ENCODE assay signal across 1 cellular context in genomic region chr10:17643755-17644484, GRCh38.
TF ChIP-seq lines count a peak whose summit lies in the region.

STAM (plus strand) TSS chr10:17644151; CDS start chr10:17644340, 189 bp downstream.

TF ChIP-seq in GM12878, 131 proteins besides CTCF, POLR2A, EP300 and RAD21 (continued from another document and continues in another):
- peak; percentile 28 for TF ChIP-seq SIX5 (IDR thresholded peaks at IDR 0.05; ENCODE audit: low read depth, low read length, severe bottlenecking)
- TF ChIP-seq POU2F2 (IDR thresholded peaks at IDR 0.05; ENCODE audit: borderline replicate concordance, low read depth, low read length) = peak; percentile 49; the same call in 2 of the 3 replicates
- TF ChIP-seq CREM (IDR thresholded peaks at IDR 0.05; ENCODE audit: low read depth) = peak; percentile 48; the same call in 1 of the 2 replicates
- peak; percentile 25; the same call in 1 of the 2 replicates for TF ChIP-seq PAX5 (IDR thresholded peaks at IDR 0.05; ENCODE audit: borderline replicate concordance, low read depth, low read length)
- TF ChIP-seq IRF3 (IDR thresholded peaks at IDR 0.05) = no peak
- peak; percentile 42; the same call in 1 of the 2 replicates for TF ChIP-seq MLLT1 (IDR thresholded peaks at IDR 0.05)
- no peak for TF ChIP-seq RFX5 (IDR thresholded peaks at IDR 0.05; ENCODE audit: low read depth, low read length)
- peak; percentile 69 for TF ChIP-seq HCFC1 (IDR thresholded peaks at IDR 0.05; ENCODE audit: low read length)
- TF ChIP-seq MYC (IDR thresholded peaks at IDR 0.05; ENCODE audit: insufficient read depth, insufficient read length, insufficient replicate concordance, low read length, severe bottlenecking) = peak; percentile 86
- TF ChIP-seq ZNF217 (IDR thresholded peaks at IDR 0.05) = no peak
- TF ChIP-seq NKRF (conservative IDR thresholded peaks at IDR 0.05) = peak; percentile 80
- TF ChIP-seq PML (IDR thresholded peaks at IDR 0.05; ENCODE audit: low read length) = peak; percentile 92
- 0 out of 2 replicates have a peak, but pooled peaks have one; percentile 13 for TF ChIP-seq WRNIP1 (IDR thresholded peaks at IDR 0.05; ENCODE audit: borderline replicate concordance, low read depth, low read length)
- TF ChIP-seq MXI1 (IDR thresholded peaks at IDR 0.05; ENCODE audit: low read depth, low read length) = peak; percentile 54
- TF ChIP-seq MEF2A (IDR thresholded peaks at IDR 0.05; ENCODE audit: insufficient read depth, low read depth, low read length) = no peak
- TF ChIP-seq RBBP5 (conservative IDR thresholded peaks at IDR 0.05) = peak; percentile 72; the same call in 1 of the 2 replicates
- TF ChIP-seq CEBPZ (IDR thresholded peaks at IDR 0.05; ENCODE audit: low read depth, low read length) = no peak
- peak; percentile 83; the same call in 1 of the 2 replicates for TF ChIP-seq RB1 (IDR thresholded peaks at IDR 0.05; ENCODE audit: borderline replicate concordance)
- TF ChIP-seq IRF4 (IDR thresholded peaks at IDR 0.05; ENCODE audit: low read depth, low read length) = 0 out of 2 replicates have a peak, but pooled peaks have one; percentile 2
- peak; percentile 89 for TF ChIP-seq STAT1 (conservative IDR thresholded peaks at IDR 0.05)
- peak; percentile 16; the same call in 1 of the 2 replicates for TF ChIP-seq CREB1 (IDR thresholded peaks at IDR 0.05; ENCODE audit: low read depth)
- peak; percentile 89 for TF ChIP-seq KLF5 (IDR thresholded peaks at IDR 0.05; ENCODE audit: partially characterized antibody)
- TF ChIP-seq E2F4 (IDR thresholded peaks at IDR 0.05; ENCODE audit: low read depth, low read length) = peak; percentile 79
- TF ChIP-seq ZBTB11 (CRISPR knock-in tag; IDR thresholded peaks at IDR 0.05) = no peak
- peak; percentile 88 for TF ChIP-seq CBFB (IDR thresholded peaks at IDR 0.05; ENCODE audit: low read depth)
- TF ChIP-seq TCF7 (IDR thresholded peaks at IDR 0.05; ENCODE audit: borderline replicate concordance) = no peak
- TF ChIP-seq POLR2AphosphoS2 (IDR thresholded peaks at IDR 0.05; ENCODE audit: low read depth, low read length) = peak; percentile 68
- peak; percentile 95 for TF ChIP-seq RELA (IDR thresholded peaks at IDR 0.05; ENCODE audit: borderline replicate concordance, partially characterized antibody)
- TF ChIP-seq TCF3 (IDR thresholded peaks at IDR 0.05; ENCODE audit: borderline replicate concordance, insufficient read depth, low read depth, low read length) = peak; percentile 84
- 0 out of 2 replicates have a peak, but pooled peaks have one; percentile 26 for TF ChIP-seq ZNF24 (IDR thresholded peaks at IDR 0.05)
- TF ChIP-seq NBN (IDR thresholded peaks at IDR 0.05) = peak; percentile 89
- TF ChIP-seq CBX5 (IDR thresholded peaks at IDR 0.05; ENCODE audit: low read depth) = peak; percentile 33; the same call in 1 of the 2 replicates
- peak; percentile 81; the same call in 1 of the 2 replicates for TF ChIP-seq CHD1 (IDR thresholded peaks at IDR 0.05; ENCODE audit: low read depth, low read length)
- TF ChIP-seq SKIL (IDR thresholded peaks at IDR 0.05; ENCODE audit: low read depth, poor library complexity, severe bottlenecking) = peak; percentile 68
- 0 out of 2 replicates have a peak, but pooled peaks have one; percentile 52 for TF ChIP-seq GATAD2B (conservative IDR thresholded peaks at IDR 0.05; ENCODE audit: low read depth)
- TF ChIP-seq NFIC (IDR thresholded peaks at IDR 0.05; ENCODE audit: low read depth, low read length) = peak; percentile 66; the same call in 1 of the 2 replicates
- peak; percentile 48 to 74; a peak in 2 of 4 replicates for TF ChIP-seq BHLHE40 (IDR thresholded peaks at IDR 0.05; ENCODE audit: borderline replicate concordance in 1 of 2, low read depth in 2 of 2, low read length in 1 of 2)
- TF ChIP-seq TARDBP (IDR thresholded peaks at IDR 0.05; ENCODE audit: borderline replicate concordance) = no peak
- no peak for TF ChIP-seq FOS (IDR thresholded peaks at IDR 0.05; ENCODE audit: borderline replicate concordance, extremely low read depth, insufficient read length)
- TF ChIP-seq POLR2AphosphoS5 (IDR thresholded peaks at IDR 0.05; ENCODE audit: low read length) = peak; percentile 91
- peak; percentile 100 for TF ChIP-seq MYB (IDR thresholded peaks at IDR 0.05; ENCODE audit: borderline replicate concordance, low read depth, low read length)
- TF ChIP-seq RUNX3 (IDR thresholded peaks at IDR 0.05; ENCODE audit: low read length) = peak; percentile 80
- TF ChIP-seq KDM1A (IDR thresholded peaks at IDR 0.05; ENCODE audit: borderline replicate concordance) = no peak
- TF ChIP-seq SMAD5 (IDR thresholded peaks at IDR 0.05; ENCODE audit: low read depth) = peak; percentile 66
- peak; percentile 50 for TF ChIP-seq SP1 (IDR thresholded peaks at IDR 0.05; ENCODE audit: low read depth, low read length)
- TF ChIP-seq SPI1 (IDR thresholded peaks at IDR 0.05; ENCODE audit: borderline replicate concordance, insufficient read depth, low read depth, low read length) = peak; percentile 49; the same call in 1 of the 2 replicates
